Comparison of ENCODE assay signal across 25 cellular contexts in genomic region chr4:67892905-67893304, GRCh38. TPM values are rescaled to one million over a fixed set of nuclear protein-coding genes. Genes with fewer than 3 reads are reported as not detected.
A peak's percentile ranks its signal among the peaks of the same experiment; 100 is the strongest.
DNase-seq lines count a peak whose midpoint lies in the region; ATAC-seq and TF ChIP-seq lines count a peak whose summit lies in the region.
"Had no signal": no experiment of that assay in that cellular context is flagged by ENCODE, and none has a peak within 500 bp of the region (broad histone marks: within the 10 kb centered on the region; RNA-seq: fewer than 3 reads in every experiment).

No MANE protein-coding gene starts in this region.

- DNase-seq in ELR (ENCODE audit: low read depth) (peak; percentile 24), SK-N-SH (no peak), fibroblast of villous mesenchyme (ENCODE audit: low read depth) (no peak), lower leg skin (ENCODE audit: low spot score in 2 of 2) (no peak), HK-2 (ENCODE audit: unreplicated experiment) (no peak)
- no peak for DNase-seq in stimulated activated CD4-positive, alpha-beta T cell treated with anti-CD3 and anti-CD28 coated beads, Interleukin-4, amount 100 ng/mL, for 1 hour
- DNase-seq: activated CD4-positive, alpha-beta T cell treated with anti-CD3 and anti-CD28 coated beads, Interleukin-2, amount 10 ng/mL, durations not matched to agents 7 days and 5 days; activated naive CD8-positive, alpha-beta T cell treated with anti-CD3 and anti-CD28 coated beads, Interleukin-2, amount 10 ng/mL, durations not matched to agents 7 days and 5 days; activated T-cell treated with anti-CD3 and anti-CD28 coated beads, Interleukin-2, amount 50 U/mL, for 4 hours; COR-L47; effector CD4-positive, alpha-beta T cell; foreskin melanocyte; GOT3; immature natural killer cell; MG63; NCI-H1694 treated with DMSO at 0.1 percent for 48 hours; nephron progenitor cell; stomach had no signal

- no peaks in the 10 kb centered on the region for H4K20me1 ChIP-seq in SK-N-SH (ENCODE audit: insufficient read depth)

- no peaks in the 10 kb centered on the region for H3K27me3 ChIP-seq in SK-N-SH (ENCODE audit: insufficient read depth)
- H3K27me3 ChIP-seq: cardiac muscle cell, MG63, SJSA1, stomach had no signal

- TF ChIP-seq EP300 in SK-N-SH (IDR thresholded peaks at IDR 0.05; ENCODE audit: borderline replicate concordance in 1 of 2, low read depth in 1 of 2, low read length in 1 of 2) = no peak

- TF ChIP-seq CTCF in 22Rv1 (IDR thresholded peaks at IDR 0.05) (0 out of 2 replicates have a peak, but pooled peaks have one; percentile 10), SK-N-SH (IDR thresholded peaks at IDR 0.05) (peak; percentile 28; the same call in 1 of the 2 replicates), fibroblast of villous mesenchyme (IDR thresholded peaks at IDR 0.05; ENCODE audit: insufficient read depth, low read depth, low read length) (peak; percentile 10), lower leg skin (IDR thresholded peaks at IDR 0.05) (no peak)

- CTCF ChIA-PET in SK-N-SH (lab: Yijun Ruan, JAX) = no interaction called here

- no peak for ATAC-seq in GM18873 (IDR thresholded peaks at IDR 0.05; ENCODE audit: low FRiP score, unreplicated experiment)
- ATAC-seq: activated T-cell treated with anti-CD3 and anti-CD28 coated beads, Interleukin-2, amount 50 U/mL, for 4 hours had no signal

- H3F3A ChIP-seq in SK-N-SH (replicated peaks; ENCODE audit: insufficient read depth) = no peaks in the 10 kb centered on the region

- POLR2A ChIA-PET in SK-N-SH (lab: Yijun Ruan, JAX) = no interaction called here

- H3K9me2 ChIP-seq in SK-N-SH = no peaks in the 10 kb centered on the region; the same call in 1 of the 2 replicates

- H3K4me2 ChIP-seq in SK-N-SH = no peak overlapping the region

- H3K27ac ChIP-seq in 22Rv1 (no peak overlapping the region), SK-N-SH (ENCODE audit: low read depth in 2 of 2, low read length in 1 of 2) (no peak overlapping the region)
- H3K27ac ChIP-seq: cardiac muscle cell, SJSA1, stomach had no signal

- no peak for TF ChIP-seq POLR2A in lower leg skin (IDR thresholded peaks at IDR 0.05)

- no peaks in the 10 kb centered on the region for H3K36me3 ChIP-seq in SK-N-SH (replicated peaks in 1 of 2; ENCODE audit: control insufficient read depth in 1 of 2, insufficient read depth in 2 of 2, low read length in 1 of 2)
- H3K36me3 ChIP-seq: cardiac muscle cell, MG63, SJSA1, stomach had no signal

- no peak overlapping the region for H2AFZ ChIP-seq in SK-N-SH (ENCODE audit: low read depth)

- H3K9me3 ChIP-seq in SK-N-SH = no peaks in the 10 kb centered on the region
- H3K9me3 ChIP-seq: MG63, SJSA1, stomach had no signal

- WGBS in SK-N-SH (ENCODE audit: low lambda C conversion rate) = 28% methylated on average over 3 of the region's 3 CpGs
- 57 to 67% methylated on average over 3 of the region's 3 CpGs for WGBS in lower leg skin, 2 donors

- TF ChIP-seq RAD21 in SK-N-SH (IDR thresholded peaks at IDR 0.05; ENCODE audit: low read length) = no peak

- no peaks in the 10 kb centered on the region for H3K79me2 ChIP-seq in SK-N-SH (ENCODE audit: insufficient read depth)

- intact Hi-C loops in lower leg skin (cut with DNase I; ENCODE audit: low total_unique reads) = no loop called here

- H3K4me3 ChIP-seq in SK-N-SH (ENCODE audit: low read depth in 2 of 2, low read length in 1 of 2) (no peak overlapping the region), fibroblast of villous mesenchyme (ENCODE audit: low read depth, low read length) (no peak overlapping the region), lower leg skin (ENCODE audit: low read depth, poor library complexity, severe bottlenecking) (no peak overlapping the region)
- H3K4me3 ChIP-seq: cardiac muscle cell, MG63, SJSA1, stomach had no signal

- no peak overlapping the region for H3K9ac ChIP-seq in SK-N-SH

- H3K4me1 ChIP-seq in SK-N-SH (ENCODE audit: control insufficient read depth in 1 of 2, insufficient read depth in 2 of 2, low read depth in 1 of 2, low read length in 1 of 2) = no peaks in the 10 kb centered on the region
- H3K4me1 ChIP-seq: SJSA1, stomach had no signal

TF ChIP-seq in SK-N-SH, 30 proteins besides CTCF, POLR2A, EP300 and RAD21:
- TF ChIP-seq FOXM1 (IDR thresholded peaks at IDR 0.05; ENCODE audit: low read depth) (no peak), IRF3 (IDR thresholded peaks at IDR 0.05; ENCODE audit: low read depth, low read length) (no peak), REST (IDR thresholded peaks at IDR 0.05; ENCODE audit: low read depth, low read length) (no peak), TAF1 (IDR thresholded peaks at IDR 0.05; ENCODE audit: borderline replicate concordance, low read depth, low read length) (no peak), GATA2 (CRISPR knock-in tag; IDR thresholded peaks at IDR 0.05) (no peak), SIN3A (IDR thresholded peaks at IDR 0.05; ENCODE audit: borderline replicate concordance, low read depth, low read length) (no peak), TEAD4 (IDR thresholded peaks at IDR 0.05; ENCODE audit: borderline replicate concordance, insufficient read depth) (no peak), SMC3 (IDR thresholded peaks at IDR 0.05; ENCODE audit: low read depth, low read length) (no peak), MEF2A (IDR thresholded peaks at IDR 0.05; ENCODE audit: borderline replicate concordance, low read depth) (no peak), ELF1 (IDR thresholded peaks at IDR 0.05) (no peak), MXI1 (IDR thresholded peaks at IDR 0.05; ENCODE audit: low read depth, low read length) (no peak), USF2 (IDR thresholded peaks at IDR 0.05; ENCODE audit: borderline replicate concordance, low read depth, low read length) (no peak), TCF12 (IDR thresholded peaks at IDR 0.05) (no peak), RXRA (IDR thresholded peaks at IDR 0.05; ENCODE audit: borderline replicate concordance, low read depth) (no peak)

RNA-seq across cellular contexts. Expression of gene TMPRSS11D, which starts 9.1 kb away (rescaled TPM):
- 0.02 TPM in 1 of 2 replicates, not detected in the other for polyA plus RNA-seq in SK-N-SH (2012; rRNA removed)
- 0.01 and 0.03 TPM in 2 replicates for polyA plus RNA-seq in SK-N-SH (2012; cell fraction: cytosol; rRNA removed)
- polyA plus RNA-seq in SK-N-SH (2012; cell fraction: nucleus; rRNA removed) = not detected in 2 replicates
- total RNA-seq in fibroblast of villous mesenchyme (not detected in 2 replicates), lower leg skin (under 1 TPM in 2 of 4 donors, not detected in 2; 0.13 to 0.30 TPM)
- total RNA-seq: activated CD4-positive, alpha-beta T cell treated with anti-CD3 and anti-CD28 coated beads, Interleukin-2, amount 10 ng/mL, durations not matched to agents 7 days and 5 days; activated naive CD8-positive, alpha-beta T cell treated with anti-CD3 and anti-CD28 coated beads, Interleukin-2, amount 10 ng/mL, durations not matched to agents 7 days and 5 days; activated T-cell treated with anti-CD3 and anti-CD28 coated beads, Interleukin-2, amount 50 U/mL, for 4 hours; cardiac muscle cell; NCI-H460; OCI-LY7; SJSA1; stomach; ureter had no signal
- polyA plus RNA-seq: immature natural killer cell had no signal

Comparison
In these comparisons a context has a peak if more than half of its experiments do, and no peak if none do; other contexts are left out.
1. CTCF ChIP-seq: peak in 22Rv1 (single experiment), SK-N-SH (single experiment) and fibroblast of villous mesenchyme (single experiment); none in lower leg skin (0 of 3).